8 cellular contexts compared by ENCODE assay signal in the genomic region with DNA sequence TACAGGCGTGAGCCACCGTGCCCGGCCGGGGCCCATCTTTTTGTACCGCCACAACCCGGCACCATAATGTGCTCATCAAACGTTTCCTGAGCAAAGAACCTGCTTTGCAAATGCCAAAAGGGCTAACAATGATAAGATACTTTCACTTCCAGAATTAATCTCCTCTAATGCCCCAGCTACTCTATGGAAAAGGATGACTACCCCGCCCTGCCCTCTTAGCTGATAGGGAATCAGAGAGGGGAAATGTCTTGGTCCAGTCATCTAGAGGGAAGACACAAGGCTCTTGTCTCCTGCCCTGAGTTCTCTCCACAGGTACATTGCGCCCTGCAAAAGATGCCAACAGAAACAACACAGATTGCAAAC. TPM values are rescaled to one million over a fixed set of nuclear protein-coding genes. Genes with fewer than 3 reads are reported as not detected.
DNase-seq lines count a peak whose midpoint lies in the region; ATAC-seq and TF ChIP-seq lines count a peak whose summit lies in the region.

No MANE protein-coding gene starts in this region.

- WGBS in thyroid gland, 2 donors: 76 to 79% methylated on average over 9 of the region's 9 CpGs

- TF ChIP-seq CTCF in left lung (IDR thresholded peaks at IDR 0.05) (no peak), thyroid gland (IDR thresholded peaks at IDR 0.05) (no peak)

- peaks cover 22% of the 10 kb centered on the region for H3K4me1 Mint-ChIP-seq in activated T-cell treated with anti-CD3 and anti-CD28 coated beads, Interleukin-2, amount 50 U/mL, for 4 hours (ENCODE audit: low read depth)
- H3K4me1 Mint-ChIP-seq in activated CD8-positive, alpha-beta T cell treated with anti-CD3 and anti-CD28 coated beads, Interleukin-2, amount 10 ng/mL, durations not matched to agents 7 days and 5 days (ENCODE audit: low read depth): peaks cover 30% of the 10 kb centered on the region

- H3K27ac ChIP-seq in left lung: peak overlapping the region in 1 of 2 donors; percentile 62
- H3K27ac ChIP-seq in thyroid gland: peak overlapping the region in 1 of 3 donors; percentile 51

- POLR2A ChIA-PET in activated CD8-positive, alpha-beta T cell treated with anti-CD3 and anti-CD28 coated beads, Interleukin-2, amount 10 ng/mL, durations not matched to agents 7 days and 5 days (lab: Charles Lee): no interaction called here

- no peaks in the 10 kb centered on the region for H3K27me3 ChIP-seq in left lung
- no peaks in the 10 kb centered on the region for H3K27me3 ChIP-seq in thyroid gland

- CTCF ChIA-PET in activated CD8-positive, alpha-beta T cell treated with anti-CD3 and anti-CD28 coated beads, Interleukin-2, amount 10 ng/mL, durations not matched to agents 7 days and 5 days (lab: Charles Lee): no interaction called here

- H3K36me3 ChIP-seq in left lung: no peaks in the 10 kb centered on the region
- H3K36me3 ChIP-seq in thyroid gland: no peaks in the 10 kb centered on the region

- H3K36me3 Mint-ChIP-seq in activated T-cell treated with anti-CD3 and anti-CD28 coated beads, Interleukin-2, amount 50 U/mL, for 4 hours (ENCODE audit: insufficient read depth): peaks cover 5% of the 10 kb centered on the region
- H3K36me3 Mint-ChIP-seq in activated CD8-positive, alpha-beta T cell treated with anti-CD3 and anti-CD28 coated beads, Interleukin-2, amount 10 ng/mL, durations not matched to agents 7 days and 5 days (ENCODE audit: low read depth): peaks cover 11% of the 10 kb centered on the region

- peaks cover 0 to 14% of the 10 kb centered on the region in 2 donors for H3K4me1 ChIP-seq in left lung
- H3K4me1 ChIP-seq in thyroid gland: peaks cover 5 to 9% of the 10 kb centered on the region in 2 donors

- no peak for TF ChIP-seq POLR2A in thyroid gland (IDR thresholded peaks at IDR 0.05)

- H3K9me3 ChIP-seq in left lung: no peaks in the 10 kb centered on the region
- no peaks in the 10 kb centered on the region for H3K9me3 ChIP-seq in thyroid gland

- H3K27ac Mint-ChIP-seq in activated CD8-positive, alpha-beta T cell treated with anti-CD3 and anti-CD28 coated beads, Interleukin-2, amount 10 ng/mL, durations not matched to agents 7 days and 5 days: peak overlapping the region; percentile 92

- ATAC-seq in activated T-cell treated with anti-CD3 and anti-CD28 coated beads, Interleukin-2, amount 50 U/mL, for 4 hours: peak; percentile 2 to 5
- peak; percentile 1 for ATAC-seq in activated CD8-positive, alpha-beta T cell treated with anti-CD3 and anti-CD28 coated beads, Interleukin-2, amount 10 ng/mL, durations not matched to agents 7 days and 5 days
- no peak for ATAC-seq in left lung

- no peaks in the 10 kb centered on the region for H3K9me3 Mint-ChIP-seq in activated T-cell treated with anti-CD3 and anti-CD28 coated beads, Interleukin-2, amount 50 U/mL, for 4 hours
- H3K9me3 Mint-ChIP-seq in activated CD8-positive, alpha-beta T cell treated with anti-CD3 and anti-CD28 coated beads, Interleukin-2, amount 10 ng/mL, durations not matched to agents 7 days and 5 days (ENCODE audit: insufficient read depth): no peaks in the 10 kb centered on the region

- peak overlapping the region; percentile 92 for H3K4me3 Mint-ChIP-seq in activated T-cell treated with anti-CD3 and anti-CD28 coated beads, Interleukin-2, amount 50 U/mL, for 4 hours
- peak overlapping the region; percentile 86 for H3K4me3 Mint-ChIP-seq in activated CD8-positive, alpha-beta T cell treated with anti-CD3 and anti-CD28 coated beads, Interleukin-2, amount 10 ng/mL, durations not matched to agents 7 days and 5 days

- no peak for DNase-seq in activated T-cell treated with anti-CD3 and anti-CD28 coated beads, Interleukin-2, amount 50 U/mL, for 4 hours
- DNase-seq in activated T-cell treated with anti-CD3 and anti-CD28 coated beads for 4 hours (no peak), left lung (no peak), thyroid gland (no peak), iPS-NIHi11 (ENCODE audit: low spot score) (no peak), UCSD-AML1 (lab: John Stamatoyannopoulos, UW; ENCODE audit: unreplicated experiment) (no peak), kidney glomerular epithelial cell (lab: John Stamatoyannopoulos, UW) (no peak)
- no peak for DNase-seq in activated CD8-positive, alpha-beta T cell treated with anti-CD3 and anti-CD28 coated beads, Interleukin-2, amount 10 ng/mL, durations not matched to agents 7 days and 5 days

- H3K27me3 Mint-ChIP-seq in activated T-cell treated with anti-CD3 and anti-CD28 coated beads, Interleukin-2, amount 50 U/mL, for 4 hours (ENCODE audit: low read depth): no peaks in the 10 kb centered on the region
- peaks cover 3% of the 10 kb centered on the region for H3K27me3 Mint-ChIP-seq in activated CD8-positive, alpha-beta T cell treated with anti-CD3 and anti-CD28 coated beads, Interleukin-2, amount 10 ng/mL, durations not matched to agents 7 days and 5 days (ENCODE audit: low read depth)

- intact Hi-C loops in left lung (cut with DNase I): no loop called here
- intact Hi-C loops in thyroid gland (cut with DNase I): no loop called here

- H3K4me3 ChIP-seq in left lung (peak overlapping the region; percentile 60 to 90), thyroid gland (replicated peaks in 1 of 3) (peak overlapping the region in 2 of 3 donors; percentile 68 to 82)

RNA-seq across cellular contexts. Expression of gene TTLL1, which starts 0.6 kb away (rescaled TPM):
- total RNA-seq in activated T-cell treated with anti-CD3 and anti-CD28 coated beads, Interleukin-2, amount 50 U/mL, for 4 hours: 1 to 10 TPM; 1.2 to 1.5 (median 1.3) TPM
- total RNA-seq in activated CD8-positive, alpha-beta T cell treated with anti-CD3 and anti-CD28 coated beads, Interleukin-2, amount 10 ng/mL, durations not matched to agents 7 days and 5 days: 1 to 10 TPM; 8.0 to 8.7 TPM
- 1 to 10 TPM; 5.3 to 6.0 TPM for total RNA-seq in left lung
- total RNA-seq in thyroid gland: 10 to 100 TPM in 1 of 4 donors, 1 to 10 TPM in 3; 4.4 to 11.4 (median 5.8) TPM

RNA-seq across cellular contexts. Expression of gene BIK, which starts 22.0 kb away (rescaled TPM):
- 1 to 10 TPM; 7.8 to 10.0 (median 9.9) TPM for total RNA-seq in activated T-cell treated with anti-CD3 and anti-CD28 coated beads, Interleukin-2, amount 50 U/mL, for 4 hours
- total RNA-seq in activated CD8-positive, alpha-beta T cell treated with anti-CD3 and anti-CD28 coated beads, Interleukin-2, amount 10 ng/mL, durations not matched to agents 7 days and 5 days: 1 to 10 TPM; 1.7 to 2.0 TPM
- total RNA-seq in left lung (1 to 10 TPM; 2.0 to 3.1 TPM), thyroid gland (10 to 100 TPM in 1 of 4 donors, 1 to 10 TPM in 3; 4.1 to 12.1 (median 5.7) TPM)

RNA-seq across cellular contexts. Expression of gene MCAT, which starts 54.6 kb away (rescaled TPM):
- total RNA-seq in activated T-cell treated with anti-CD3 and anti-CD28 coated beads, Interleukin-2, amount 50 U/mL, for 4 hours: 10 to 100 TPM; 33.5 to 39.0 (median 36.1) TPM
- 10 to 100 TPM; 10.9 to 11.6 TPM for total RNA-seq in activated CD8-positive, alpha-beta T cell treated with anti-CD3 and anti-CD28 coated beads, Interleukin-2, amount 10 ng/mL, durations not matched to agents 7 days and 5 days
- 10 to 100 TPM; 15.0 to 16.6 TPM for total RNA-seq in left lung
- 10 to 100 TPM; 28.4 to 48.5 (median 38.3) TPM for total RNA-seq in thyroid gland
